Comparison of ENCODE assay signal across 9 cellular contexts in genomic region chr19:4971816-4972495, GRCh38. TPM values are rescaled to one million over a fixed set of nuclear protein-coding genes. Genes with fewer than 3 reads are reported as not detected.
DNase-seq lines count a peak whose midpoint lies in the region; ATAC-seq and TF ChIP-seq lines count a peak whose summit lies in the region.
"Had no signal": no experiment of that assay in that cellular context is flagged by ENCODE, and none has a peak within 500 bp of the region (broad histone marks: within the 10 kb centered on the region; RNA-seq: fewer than 3 reads in every experiment).

No MANE protein-coding gene starts in this region.

- 72 to 87% methylated on average over 6 to 16 of the region's 19 CpGs for WGBS in esophagus squamous epithelium, 2 donors
- 89 to 94% methylated on average over 19 of the region's 19 CpGs for WGBS in sigmoid colon, 2 donors

- TF ChIP-seq CTCF in GM12864 (IDR thresholded peaks at IDR 0.05; ENCODE audit: low read depth, low read length, missing control alignments) (no peak), RWPE2 (IDR thresholded peaks at IDR 0.05; ENCODE audit: poor library complexity, severe bottlenecking) (no peak), esophagus squamous epithelium (IDR thresholded peaks at IDR 0.05) (no peak), sigmoid colon (IDR thresholded peaks at IDR 0.05) (no peak)

- H3K9me3 ChIP-seq in RWPE2 (ENCODE audit: severe bottlenecking) (no peaks in the 10 kb centered on the region), esophagus squamous epithelium (no peaks in the 10 kb centered on the region), sigmoid colon (no peaks in the 10 kb centered on the region)

- ATAC-seq in RWPE2 (ENCODE audit: low read depth) = no peak
- no peak for ATAC-seq in esophagus mucosa

- no peak for DNase-seq in GM12864 (ENCODE audit: low read depth)
- DNase-seq in RWPE2 (ENCODE audit: low spot score) = no peak
- no peak for DNase-seq in esophagus squamous epithelium (lab: John Stamatoyannopoulos, UW)
- no peak for DNase-seq in sigmoid colon
- DNase-seq in ureter (ENCODE audit: low spot score) = no peak
- DNase-seq in HPDE6-E6E7 (ENCODE audit: extremely low spot score) = no peak
- DNase-seq in cortex of kidney (lab: John Stamatoyannopoulos, UW) = no peak
- DNase-seq: head of caudate nucleus had no signal

- H3K27me3 ChIP-seq in RWPE2 (ENCODE audit: insufficient read depth, poor library complexity, severe bottlenecking) (no peaks in the 10 kb centered on the region), esophagus squamous epithelium (no peaks in the 10 kb centered on the region), sigmoid colon (no peaks in the 10 kb centered on the region)

- peak overlapping the region; percentile 86; the same call in 1 of the 2 replicates for H3K4me3 ChIP-seq in GM12864 (ENCODE audit: low read depth, low read length)
- no peak overlapping the region for H3K4me3 ChIP-seq in RWPE2 (ENCODE audit: severe bottlenecking)
- peak overlapping the region in 3 of 4 donors; percentile 67 to 76 (median 76) for H3K4me3 ChIP-seq in esophagus squamous epithelium
- peak overlapping the region in 2 of 4 donors; percentile 76 to 85 for H3K4me3 ChIP-seq in sigmoid colon

- no peak for TF ChIP-seq POLR2A in esophagus squamous epithelium (IDR thresholded peaks at IDR 0.05)
- no peak for TF ChIP-seq POLR2A in sigmoid colon (IDR thresholded peaks at IDR 0.05)

- H3K27ac ChIP-seq in RWPE2 (ENCODE audit: poor library complexity, severe bottlenecking) (peak overlapping the region; percentile 60), esophagus squamous epithelium (peak overlapping the region; percentile 85 to 92 (median 91)), sigmoid colon (peak overlapping the region; percentile 66 to 80 (median 70))

- TF ChIP-seq EP300 in sigmoid colon (IDR thresholded peaks at IDR 0.05) = no peak

- H3K36me3 ChIP-seq in RWPE2 (ENCODE audit: low read depth) (no peaks in the 10 kb centered on the region), esophagus squamous epithelium (no peaks in the 10 kb centered on the region), sigmoid colon (no peaks in the 10 kb centered on the region)

- intact Hi-C loops in esophagus squamous epithelium (cut with DNase I) = no loop called here
- intact Hi-C loops in sigmoid colon (cut with DNase I) = loop anchor here (10.0 kb wide), 2 partner anchors 247 to 1093 kb away; partner anchors contain the start of gene DPP9

- peaks cover 28% of the 10 kb centered on the region for H3K4me1 ChIP-seq in RWPE2 (ENCODE audit: insufficient read depth, poor library complexity, severe bottlenecking)
- H3K4me1 ChIP-seq in esophagus squamous epithelium = peaks cover 53 to 84% (median 53%) of the 10 kb centered on the region in 3 donors
- H3K4me1 ChIP-seq in sigmoid colon = peaks cover 0 to 78% (median 67%) of the 10 kb centered on the region in 4 donors

RNA-seq across cellular contexts. Expression of gene KDM4B, which starts 3.0 kb away (rescaled TPM):
- total RNA-seq in esophagus squamous epithelium = 10 to 100 TPM; 14.0 to 39.9 (median 19.5) TPM
- 10 to 100 TPM; 20.7 to 46.5 (median 28.8) TPM for total RNA-seq in sigmoid colon
- polyA plus RNA-seq in sigmoid colon = 10 to 100 TPM in 2 of 3 donors, 1 to 10 TPM in 1; 7.2 to 24.0 (median 11.3) TPM
- 58.3 TPM for total RNA-seq in ureter
- total RNA-seq in esophagus mucosa = 22.4 TPM
